ENCODE assay signal across 34 cellular contexts in the genomic region with DNA sequence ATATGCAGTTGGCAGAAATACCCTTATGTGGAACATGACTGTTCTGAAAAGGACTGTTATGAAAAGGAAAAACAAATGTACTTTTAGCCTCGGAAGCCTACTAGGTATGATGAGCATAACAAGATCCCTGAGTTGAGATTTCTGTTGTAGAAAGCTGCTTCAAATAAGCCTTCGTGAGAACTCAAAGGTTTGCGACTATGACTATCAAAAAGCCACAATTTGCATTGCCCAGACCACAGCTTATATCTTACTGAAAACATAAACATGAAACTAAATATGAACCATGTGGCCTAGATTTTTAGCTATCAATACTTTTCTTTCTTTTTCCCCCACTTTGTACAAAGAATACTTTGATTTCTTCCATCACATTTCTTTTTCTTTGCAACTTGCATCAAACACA.
DNase-seq lines count a peak whose midpoint lies in the region; ATAC-seq, FAIRE-seq and TF ChIP-seq lines count a peak whose summit lies in the region.
"Had no signal": no experiment of that assay in that cellular context is flagged by ENCODE, and none has a peak within 500 bp of the region (broad histone marks: within the 10 kb centered on the region; RNA-seq: fewer than 3 reads in every experiment).

No MANE protein-coding gene starts in this region.

- POLR2A ChIA-PET in activated CD8-positive, alpha-beta T cell treated with anti-CD3 and anti-CD28 coated beads for 36 hours (lab: Charles Lee): no interaction called here

- H3K27ac ChIP-seq in KMS-11: no peak overlapping the region
- H3K27ac ChIP-seq: brain microvascular endothelial cell, esophagus muscularis mucosa, ovary, Peyer's patch had no signal

- TF ChIP-seq POLR2A in H54 (IDR thresholded peaks at IDR 0.05; ENCODE audit: low read depth, low read length): no peak

- H3K27ac Mint-ChIP-seq in activated CD8-positive, alpha-beta T cell treated with anti-CD3 and anti-CD28 coated beads for 36 hours: no peak overlapping the region
- H3K27ac Mint-ChIP-seq: activated CD4-positive, alpha-beta memory T cell treated with anti-CD3 and anti-CD28 coated beads, Interleukin-2, amount 10 ng/mL, durations not matched to agents 7 days and 5 days; activated naive CD4-positive, alpha-beta T cell treated with anti-CD3 and anti-CD28 coated beads, Interleukin-2, amount 10 ng/mL, durations not matched to agents 7 days and 5 days; memory B cell; nephron; stimulated activated effector memory CD8-positive, alpha-beta T cell treated with anti-CD3 and anti-CD28 coated beads, Interleukin-12 subunit alpha, Interleukin-12 subunit beta, amount 100 ng/mL, for 72 hours had no signal

- no peak overlapping the region; the same call in 1 of the 2 replicates for H2AFZ ChIP-seq in KMS-11 (ENCODE audit: low read depth)

- H3K4me3 Mint-ChIP-seq in activated CD8-positive, alpha-beta T cell treated with anti-CD3 and anti-CD28 coated beads for 36 hours: no peak overlapping the region
- H3K4me3 Mint-ChIP-seq: activated CD4-positive, alpha-beta memory T cell treated with anti-CD3 and anti-CD28 coated beads, Interleukin-2, amount 10 ng/mL, durations not matched to agents 7 days and 5 days; activated naive CD4-positive, alpha-beta T cell treated with anti-CD3 and anti-CD28 coated beads, Interleukin-2, amount 10 ng/mL, durations not matched to agents 7 days and 5 days; memory B cell; nephron; stimulated activated effector memory CD8-positive, alpha-beta T cell treated with anti-CD3 and anti-CD28 coated beads, Interleukin-12 subunit alpha, Interleukin-12 subunit beta, amount 100 ng/mL, for 72 hours had no signal

- H3K36me3 ChIP-seq in KMS-11 (ENCODE audit: insufficient read depth): no peaks in the 10 kb centered on the region
- no peaks in the 10 kb centered on the region for H3K36me3 ChIP-seq in BE2C
- H3K36me3 ChIP-seq: brain microvascular endothelial cell, esophagus muscularis mucosa, HAP-1, ovary, Peyer's patch, tibial nerve had no signal

- H3K4me3 ChIP-seq in KMS-11 (IDR thresholded peaks at IDR 0.05; ENCODE audit: insufficient read depth, low read depth, low read length): no peak overlapping the region
- H3K4me3 ChIP-seq in BE2C (ENCODE audit: low read depth, low read length): no peak overlapping the region
- H3K4me3 ChIP-seq: esophagus muscularis mucosa, HAP-1, ovary, Peyer's patch, tibial nerve had no signal

- H3K4me1 ChIP-seq in KMS-11 (ENCODE audit: low read depth, poor library complexity, severe bottlenecking): peaks cover 6% of the 10 kb centered on the region
- no peaks in the 10 kb centered on the region for H3K4me1 ChIP-seq in BE2C
- H3K4me1 ChIP-seq: esophagus muscularis mucosa, HAP-1, Peyer's patch, tibial nerve had no signal

- H3K9ac ChIP-seq in KMS-11: no peak overlapping the region

- no peaks in the 10 kb centered on the region for H3K79me2 ChIP-seq in KMS-11 (ENCODE audit: insufficient read depth, low read depth)

- no peaks in the 10 kb centered on the region for H3K9me3 ChIP-seq in BE2C
- H3K9me3 ChIP-seq: esophagus muscularis mucosa, HAP-1, ovary, Peyer's patch had no signal

- CTCF ChIA-PET in activated CD8-positive, alpha-beta T cell treated with anti-CD3 and anti-CD28 coated beads for 36 hours (lab: Charles Lee): no interaction called here

- no peaks in the 10 kb centered on the region for H3K27me3 ChIP-seq in KMS-11 (ENCODE audit: insufficient read depth, low read depth)
- H3K27me3 ChIP-seq in BE2C: no peaks in the 10 kb centered on the region
- H3K27me3 ChIP-seq: brain microvascular endothelial cell, esophagus muscularis mucosa, ovary, Peyer's patch, tibial nerve had no signal

- no peaks in the 10 kb centered on the region for H3K4me1 Mint-ChIP-seq in activated CD8-positive, alpha-beta T cell treated with anti-CD3 and anti-CD28 coated beads for 36 hours (ENCODE audit: low read depth)
- H3K4me1 Mint-ChIP-seq: activated CD4-positive, alpha-beta memory T cell treated with anti-CD3 and anti-CD28 coated beads, Interleukin-2, amount 10 ng/mL, durations not matched to agents 7 days and 5 days; activated naive CD4-positive, alpha-beta T cell treated with anti-CD3 and anti-CD28 coated beads, Interleukin-2, amount 10 ng/mL, durations not matched to agents 7 days and 5 days; memory B cell; nephron; stimulated activated effector memory CD8-positive, alpha-beta T cell treated with anti-CD3 and anti-CD28 coated beads, Interleukin-12 subunit alpha, Interleukin-12 subunit beta, amount 100 ng/mL, for 72 hours had no signal

- no peaks in the 10 kb centered on the region for H4K20me1 ChIP-seq in KMS-11 (ENCODE audit: insufficient read depth)

- peak overlapping the region; percentile 21; the same call in 1 of the 2 replicates for H3K4me2 ChIP-seq in KMS-11

- no peak for FAIRE-seq in H54 (lab: Jason Lieb, UNC)
- FAIRE-seq: HepG2, islet of Langerhans had no signal

- intact Hi-C loops in activated CD8-positive, alpha-beta T cell treated with anti-CD3 and anti-CD28 coated beads for 36 hours (cut with micrococcal nuclease): no loop called here

- TF ChIP-seq CTCF in KMS-11 (conservative IDR thresholded peaks at IDR 0.05; ENCODE audit: low read depth, low read length) (no peak), BE2C (IDR thresholded peaks at IDR 0.05; ENCODE audit: low read depth, low read length) (no peak)
- TF ChIP-seq CTCF in activated CD8-positive, alpha-beta T cell treated with anti-CD3 and anti-CD28 coated beads for 36 hours (IDR thresholded peaks at IDR 0.05): no peak

- no peaks in the 10 kb centered on the region for H3K36me3 Mint-ChIP-seq in activated CD8-positive, alpha-beta T cell treated with anti-CD3 and anti-CD28 coated beads for 36 hours (ENCODE audit: low read depth)
- H3K36me3 Mint-ChIP-seq: activated naive CD4-positive, alpha-beta T cell treated with anti-CD3 and anti-CD28 coated beads, Interleukin-2, amount 10 ng/mL, durations not matched to agents 7 days and 5 days; memory B cell; stimulated activated effector memory CD8-positive, alpha-beta T cell treated with anti-CD3 and anti-CD28 coated beads, Interleukin-12 subunit alpha, Interleukin-12 subunit beta, amount 100 ng/mL, for 72 hours had no signal

- H3K9me3 Mint-ChIP-seq in activated CD8-positive, alpha-beta T cell treated with anti-CD3 and anti-CD28 coated beads for 36 hours: no peaks in the 10 kb centered on the region
- H3K9me3 Mint-ChIP-seq: activated naive CD4-positive, alpha-beta T cell treated with anti-CD3 and anti-CD28 coated beads, Interleukin-2, amount 10 ng/mL, durations not matched to agents 7 days and 5 days; memory B cell; nephron had no signal

- H3K27me3 Mint-ChIP-seq in activated CD8-positive, alpha-beta T cell treated with anti-CD3 and anti-CD28 coated beads for 36 hours: no peaks in the 10 kb centered on the region
- H3K27me3 Mint-ChIP-seq: activated CD4-positive, alpha-beta memory T cell treated with anti-CD3 and anti-CD28 coated beads, Interleukin-2, amount 10 ng/mL, durations not matched to agents 7 days and 5 days; activated naive CD4-positive, alpha-beta T cell treated with anti-CD3 and anti-CD28 coated beads, Interleukin-2, amount 10 ng/mL, durations not matched to agents 7 days and 5 days; memory B cell had no signal

- ATAC-seq in GM18870 (IDR thresholded peaks at IDR 0.05; ENCODE audit: unreplicated experiment): peak; percentile 81
- peak; percentile 52 for ATAC-seq in GM21381 (IDR thresholded peaks at IDR 0.05; ENCODE audit: unreplicated experiment)
- peak; percentile 47 for ATAC-seq in HG02870 (IDR thresholded peaks at IDR 0.05; ENCODE audit: unreplicated experiment)
- ATAC-seq in activated CD8-positive, alpha-beta T cell treated with anti-CD3 and anti-CD28 coated beads for 36 hours: no peak
- ATAC-seq: HepG2; left lobe of liver; stimulated activated effector memory CD8-positive, alpha-beta T cell treated with anti-CD3 and anti-CD28 coated beads, Interleukin-12 subunit alpha, Interleukin-12 subunit beta, amount 100 ng/mL, for 72 hours had no signal

- no peak for DNase-seq in activated CD8-positive, alpha-beta T cell treated with anti-CD3 and anti-CD28 coated beads for 36 hours
- DNase-seq in BE2C: no peak
- no peak for DNase-seq in NCI-H1105 treated with DMSO at 0.1 percent for 48 hours (lab: John Stamatoyannopoulos, UW)
- DNase-seq in H54 (ENCODE audit: insufficient read length, low spot score): no peak
- DNase-seq: activated CD4-positive, alpha-beta memory T cell treated with anti-CD3 and anti-CD28 coated beads, Interleukin-2, amount 10 ng/mL, durations not matched to agents 7 days and 5 days; activated CD8-positive, alpha-beta memory T cell treated with anti-CD3 and anti-CD28 coated beads, Interleukin-2, amount 50 U/mL, for 48 hours; activated naive CD4-positive, alpha-beta T cell treated with anti-CD3 and anti-CD28 coated beads, Interleukin-2, amount 10 ng/mL, durations not matched to agents 7 days and 5 days; amygdala; brain microvascular endothelial cell; DMS53; foreskin fibroblast; head of caudate nucleus; Karpas-422; NCI-H1436 treated with DMSO at 0.1 percent for 48 hours; NCI-H2081 treated with DMSO at 0.1 percent for 48 hours; NCI-H226; NCI-H69; ovary; Peyer's patch; SHP77 treated with DMSO at 0.1 percent for 48 hours; stimulated activated CD4-positive, alpha-beta T cell treated with anti-CD3 and anti-CD28 coated beads, Interleukin-15, amount 100 ng/mL, for 24 hours had no signal
